ENCODE assay signal across 21 cellular contexts in genomic region chr7:18754766-18755165, GRCh38.
DNase-seq lines count a peak whose midpoint lies in the region; ATAC-seq and TF ChIP-seq lines count a peak whose summit lies in the region.
"Had no signal": no experiment of that assay in that cellular context is flagged by ENCODE, and none has a peak within 500 bp of the region (broad histone marks: within the 10 kb centered on the region; RNA-seq: fewer than 3 reads in every experiment).

No MANE protein-coding gene starts in this region.

- no peak overlapping the region for H3K4me2 ChIP-seq in PC-3 (ENCODE audit: low read length)
- H3K4me2 ChIP-seq in osteoblast (ENCODE audit: insufficient read depth, low read length): peak overlapping the region; percentile 84
- H3K4me2 ChIP-seq: BLaER1 treated with 17β-estradiol and CSF1 and Interleukin-3, amounts not matched to agents 10 nM and 100 nM had no signal

- intact Hi-C loops in PC-3 (cut with micrococcal nuclease): no loop called here

- H4K20me1 ChIP-seq in PC-3 (ENCODE audit: low read length) (no peaks in the 10 kb centered on the region), osteoblast (ENCODE audit: insufficient read depth, low read length) (no peaks in the 10 kb centered on the region)
- H4K20me1 ChIP-seq: BLaER1 treated with 17β-estradiol and CSF1 and Interleukin-3, amounts not matched to agents 10 nM and 100 nM had no signal

- DNase-seq in BJ (ENCODE audit: low read depth): no peak
- DNase-seq in PC-3: peak; percentile 39
- peak; percentile 81 for DNase-seq in choroid plexus epithelial cell (ENCODE audit: low read depth)
- no peak for DNase-seq in osteoblast (ENCODE audit: insufficient read length, low spot score, missing footprints)
- no peak for DNase-seq in Peyer's patch
- DNase-seq in NCI-H748 treated with DMSO at 0.1 percent for 48 hours (lab: John Stamatoyannopoulos, UW): no peak
- DNase-seq in stimulated activated CD4-positive, alpha-beta T cell treated with anti-CD3 and anti-CD28 coated beads, Interleukin-4, amount 100 ng/mL, for 24 hours: no peak
- DNase-seq: activated gamma-delta T cell; DMS153; effector memory CD4-positive, alpha-beta T cell; NCI-H1930; NCI-H524 treated with DMSO at 0.1 percent for 48 hours; stimulated activated CD4-positive, alpha-beta T cell treated with anti-CD3 and anti-CD28 coated beads, Interleukin-2, amount 100 ng/mL, for 24 hours had no signal

- H3K27me3 ChIP-seq in BJ (ENCODE audit: control insufficient read depth, insufficient read depth, low read length) (no peaks in the 10 kb centered on the region), PC-3 (ENCODE audit: low read length) (no peaks in the 10 kb centered on the region), osteoblast (ENCODE audit: insufficient read depth, low read length) (no peaks in the 10 kb centered on the region), Peyer's patch (no peaks in the 10 kb centered on the region)
- H3K27me3 ChIP-seq: ascending aorta; BLaER1 treated with 17β-estradiol and CSF1 and Interleukin-3, amounts not matched to agents 10 nM and 100 nM; gastroesophageal sphincter; MG63; suprapubic skin had no signal

- CTCF ChIA-PET in BJ (lab: Yijun Ruan, JAX): interaction anchor here (1.4 kb wide), 1 partner anchor 92 kb away, joined by 5 read pairs; no protein-coding TSS in a partner anchor
- CTCF ChIA-PET in PC-3 (lab: Charles Lee): interaction anchor here (1.0 kb wide), 1 partner anchor 363 kb away, joined by 3 read pairs; the partner anchor contains the start of gene TWIST1

- BruUV-seq in PC-3 (replicated peaks; lab: Mats Ljungman, UMichigan): no TSS peak

- TF ChIP-seq POLR2A in Peyer's patch (IDR thresholded peaks at IDR 0.05): no peak

- H2AFZ ChIP-seq in PC-3 (ENCODE audit: low read length) (peak overlapping the region; percentile 14; the same call in 1 of the 2 replicates), osteoblast (ENCODE audit: low read length) (no peak overlapping the region)

- no peaks in the 10 kb centered on the region for H3K9me3 ChIP-seq in PC-3 (ENCODE audit: low read length)
- H3K9me3 ChIP-seq in osteoblast (ENCODE audit: low read depth, low read length): no peaks in the 10 kb centered on the region
- H3K9me3 ChIP-seq in Peyer's patch: peaks cover 0 to 3% (median 0%) of the 10 kb centered on the region in 4 donors
- H3K9me3 ChIP-seq: ascending aorta; BLaER1 treated with 17β-estradiol and CSF1 and Interleukin-3, amounts not matched to agents 10 nM and 100 nM; gastroesophageal sphincter; MG63; suprapubic skin had no signal

- H3K4me3 ChIP-seq in BJ (ENCODE audit: low read depth, low read length) (no peak overlapping the region), PC-3 (ENCODE audit: low read length) (no peak overlapping the region), choroid plexus epithelial cell (ENCODE audit: low read depth, low read length) (no peak overlapping the region), osteoblast (ENCODE audit: insufficient read depth, low read length) (peak overlapping the region; percentile 42), Peyer's patch (no peak overlapping the region)
- H3K4me3 ChIP-seq: BLaER1 treated with 17β-estradiol and CSF1 and Interleukin-3, amounts not matched to agents 10 nM and 100 nM; gastroesophageal sphincter; lung; MG63; suprapubic skin had no signal

- ATAC-seq in PC-3 (peak; percentile 54), HG02870 (IDR thresholded peaks at IDR 0.05; ENCODE audit: unreplicated experiment) (no peak)
- ATAC-seq: gastroesophageal sphincter; natural killer cell treated with Interleukin-12 subunit alpha and Interleukin-12 subunit beta and Interleukin-15 and Interleukin-18, amount 100 ng/mL, for 72 hours had no signal

- H3K9ac ChIP-seq in PC-3 (ENCODE audit: low read length): no peak overlapping the region
- H3K9ac ChIP-seq: BLaER1 treated with 17β-estradiol and CSF1 and Interleukin-3, amounts not matched to agents 10 nM and 100 nM had no signal

- POLR2A ChIA-PET in BJ (lab: Charles Lee) (no interaction called here), PC-3 (lab: Charles Lee; ENCODE audit: unreplicated experiment) (no interaction called here)

- H3K36me3 ChIP-seq in BJ (ENCODE audit: control insufficient read depth, insufficient read depth, low read length) (no peaks in the 10 kb centered on the region), PC-3 (ENCODE audit: low read depth, low read length) (no peaks in the 10 kb centered on the region), osteoblast (ENCODE audit: insufficient read depth, low read length) (no peaks in the 10 kb centered on the region), Peyer's patch (no peaks in the 10 kb centered on the region)
- H3K36me3 ChIP-seq: ascending aorta, gastroesophageal sphincter, MG63, suprapubic skin had no signal

- TF ChIP-seq CTCF in BJ (IDR thresholded peaks at IDR 0.05; ENCODE audit: insufficient read depth, low read depth, low read length) (0 out of 2 replicates have a peak, but pooled peaks have one; percentile 11), PC-3 (conservative IDR thresholded peaks at IDR 0.05; ENCODE audit: low read depth, low read length) (peak; percentile 38), choroid plexus epithelial cell (conservative IDR thresholded peaks at IDR 0.05; ENCODE audit: low read depth, low read length) (peak; percentile 28), osteoblast (IDR thresholded peaks at IDR 0.05; ENCODE audit: extremely low read depth, low read depth, low read length) (no peak), Peyer's patch (IDR thresholded peaks at IDR 0.05) (no peak)

- no peaks in the 10 kb centered on the region for H3K9me2 ChIP-seq in PC-3 (replicated peaks; ENCODE audit: low read length)

- H3K27ac ChIP-seq in PC-3 (ENCODE audit: low read length) (no peak overlapping the region), osteoblast (ENCODE audit: low read depth, low read length) (peak overlapping the region; percentile 86), Peyer's patch (no peak overlapping the region)
- H3K27ac ChIP-seq: ascending aorta; BLaER1 treated with 17β-estradiol and CSF1 and Interleukin-3, amounts not matched to agents 10 nM and 100 nM; gastroesophageal sphincter; suprapubic skin had no signal

- H3K79me2 ChIP-seq in PC-3 (ENCODE audit: low read length) (no peaks in the 10 kb centered on the region), osteoblast (ENCODE audit: insufficient read depth, low read length) (no peaks in the 10 kb centered on the region)

- H3F3A ChIP-seq in PC-3 (ENCODE audit: low read length, unreplicated experiment): no peaks in the 10 kb centered on the region

- H3K4me1 ChIP-seq in PC-3 (ENCODE audit: insufficient read depth, low read length) (0 out of 2 replicates have a peak, but pooled peaks cover 6% of the 10 kb centered on the region), osteoblast (ENCODE audit: insufficient read depth, low read length) (peaks cover 26% of the 10 kb centered on the region), Peyer's patch (no peaks in the 10 kb centered on the region)
- H3K4me1 ChIP-seq: ascending aorta, gastroesophageal sphincter, suprapubic skin had no signal

Comparison
In these comparisons a context has a peak if more than half of its experiments do, and no peak if none do; other contexts are left out.
1. DNase-seq: peak in PC-3 (single experiment) and choroid plexus epithelial cell (single experiment); none in BJ (single experiment), osteoblast (single experiment), Peyer's patch (0 of 3), NCI-H748 treated with DMSO at 0.1 percent for 48 hours (single experiment) and stimulated activated CD4-positive, alpha-beta T cell treated with anti-CD3 and anti-CD28 coated beads, Interleukin-4, amount 100 ng/mL, for 24 hours (single experiment).
2. CTCF ChIP-seq: peak in BJ (single experiment), PC-3 (single experiment) and choroid plexus epithelial cell (single experiment); none in osteoblast (single experiment) and Peyer's patch (0 of 6).